In genomic region chr3:58526124-58526957, GRCh38 we compare ENCODE assay signal across 1 cellular context.
TF ChIP-seq lines count a peak whose summit lies in the region.

No MANE protein-coding gene starts in this region.

TF ChIP-seq in HepG2, 621 proteins besides CTCF, POLR2A, EP300 and RAD21 (continued from another document and continues in another):
- TF ChIP-seq ZNF687 (CRISPR knock-in tag; IDR thresholded peaks at IDR 0.05) = peak; percentile 71
- no peak for TF ChIP-seq ZNF598 (CRISPR knock-in tag; IDR thresholded peaks at IDR 0.05; ENCODE audit: borderline replicate concordance)
- 0 out of 2 replicates have a peak, but pooled peaks have one; percentile 21 for TF ChIP-seq ELF1 (CRISPR knock-in tag; IDR thresholded peaks at IDR 0.05)
- peak; percentile 27; the same call in 1 of the 2 replicates for TF ChIP-seq HDAC1 (CRISPR knock-in tag; IDR thresholded peaks at IDR 0.05)
- TF ChIP-seq SKI (IDR thresholded peaks at IDR 0.05; ENCODE audit: partially characterized antibody) = peak; percentile 49
- peak; percentile 26; the same call in 1 of the 2 replicates for TF ChIP-seq RXRB (CRISPR knock-in tag; IDR thresholded peaks at IDR 0.05; ENCODE audit: borderline replicate concordance)
- TF ChIP-seq RFX5 (IDR thresholded peaks at IDR 0.05; ENCODE audit: low read depth, low read length) = no peak
- TF ChIP-seq ZEB1 (IDR thresholded peaks at IDR 0.05; ENCODE audit: insufficient replicate concordance, low read depth) = no peak
- TF ChIP-seq, protein P1, sequence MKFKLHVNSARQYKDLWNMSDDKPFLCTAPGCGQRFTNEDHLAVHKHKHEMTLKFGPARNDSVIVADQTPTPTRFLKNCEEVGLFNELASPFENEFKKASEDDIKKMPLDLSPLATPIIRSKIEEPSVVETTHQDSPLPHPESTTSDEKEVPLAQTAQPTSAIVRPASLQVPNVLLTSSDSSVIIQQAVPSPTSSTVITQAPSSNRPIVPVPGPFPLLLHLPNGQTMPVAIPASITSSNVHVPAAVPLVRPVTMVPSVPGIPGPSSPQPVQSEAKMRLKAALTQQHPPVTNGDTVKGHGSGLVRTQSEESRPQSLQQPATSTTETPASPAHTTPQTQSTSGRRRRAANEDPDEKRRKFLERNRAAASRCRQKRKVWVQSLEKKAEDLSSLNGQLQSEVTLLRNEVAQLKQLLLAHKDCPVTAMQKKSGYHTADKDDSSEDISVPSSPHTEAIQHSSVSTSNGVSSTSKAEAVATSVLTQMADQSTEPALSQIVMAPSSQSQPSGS (CRISPR knock-in tag; IDR thresholded peaks at IDR 0.05) = peak; percentile 67; the same call in 1 of the 2 replicates
- TF ChIP-seq JUNB (CRISPR knock-in tag; IDR thresholded peaks at IDR 0.05; ENCODE audit: borderline replicate concordance) = peak; percentile 75; the same call in 1 of the 2 replicates
- no peak for TF ChIP-seq NFE2L2 (IDR thresholded peaks at IDR 0.05; ENCODE audit: low read length)
- peak; percentile 82 for TF ChIP-seq JUN (CRISPR knock-in tag; IDR thresholded peaks at IDR 0.05)
- TF ChIP-seq, protein P2, sequence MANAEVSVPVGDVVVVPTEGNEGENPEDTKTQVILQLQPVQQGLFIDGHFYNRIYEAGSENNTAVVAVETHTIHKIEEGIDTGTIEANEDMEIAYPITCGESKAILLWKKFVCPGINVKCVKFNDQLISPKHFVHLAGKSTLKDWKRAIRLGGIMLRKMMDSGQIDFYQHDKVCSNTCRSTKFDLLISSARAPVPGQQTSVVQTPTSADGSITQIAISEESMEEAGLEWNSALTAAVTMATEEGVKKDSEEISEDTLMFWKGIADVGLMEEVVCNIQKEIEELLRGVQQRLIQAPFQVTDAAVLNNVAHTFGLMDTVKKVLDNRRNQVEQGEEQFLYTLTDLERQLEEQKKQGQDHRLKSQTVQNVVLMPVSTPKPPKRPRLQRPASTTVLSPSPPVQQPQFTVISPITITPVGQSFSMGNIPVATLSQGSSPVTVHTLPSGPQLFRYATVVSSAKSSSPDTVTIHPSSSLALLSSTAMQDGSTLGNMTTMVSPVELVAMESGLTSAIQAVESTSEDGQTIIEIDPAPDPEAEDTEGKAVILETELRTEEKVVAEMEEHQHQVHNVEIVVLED (CRISPR knock-in tag; IDR thresholded peaks at IDR 0.05; ENCODE audit: borderline replicate concordance) = no peak
- no peak for TF ChIP-seq BCL6 (CRISPR knock-in tag; IDR thresholded peaks at IDR 0.05)
- peak; percentile 22; the same call in 1 of the 2 replicates for TF ChIP-seq HOXA3 (CRISPR knock-in tag; IDR thresholded peaks at IDR 0.05)
- peak; percentile 42; the same call in 1 of the 2 replicates for TF ChIP-seq GATAD1 (CRISPR knock-in tag; IDR thresholded peaks at IDR 0.05)
- peak; percentile 23; the same call in 1 of the 2 replicates for TF ChIP-seq ZNF343 (CRISPR knock-in tag; IDR thresholded peaks at IDR 0.05)
- TF ChIP-seq RARA (CRISPR knock-in tag; IDR thresholded peaks at IDR 0.05) = 0 out of 2 replicates have a peak, but pooled peaks have one; percentile 34
- TF ChIP-seq ZNF7 (CRISPR knock-in tag; IDR thresholded peaks at IDR 0.05) = no peak
- TF ChIP-seq ZNF382 (CRISPR knock-in tag; IDR thresholded peaks at IDR 0.05; ENCODE audit: borderline replicate concordance) = no peak
- TF ChIP-seq ZKSCAN1 (IDR thresholded peaks at IDR 0.05; ENCODE audit: low read length) = no peak
- peak; percentile 42; the same call in 1 of the 2 replicates for TF ChIP-seq ZNF761 (CRISPR knock-in tag; conservative IDR thresholded peaks at IDR 0.05)
- no peak for TF ChIP-seq ZNF552 (CRISPR knock-in tag; IDR thresholded peaks at IDR 0.05; ENCODE audit: borderline replicate concordance)
- TF ChIP-seq SOX5 (CRISPR knock-in tag; IDR thresholded peaks at IDR 0.05; ENCODE audit: borderline replicate concordance) = peak; percentile 33; the same call in 1 of the 2 replicates
- no peak for TF ChIP-seq MBNL3 (CRISPR knock-in tag; conservative IDR thresholded peaks at IDR 0.05)
- TF ChIP-seq HNF4A (CRISPR knock-in tag; IDR thresholded peaks at IDR 0.05) = 0 out of 2 replicates have a peak, but pooled peaks have one; percentile 47
- peak; percentile 31; the same call in 1 of the 2 replicates for TF ChIP-seq IKZF5 (CRISPR knock-in tag; IDR thresholded peaks at IDR 0.05)
- TF ChIP-seq DRAP1 (CRISPR knock-in tag; IDR thresholded peaks at IDR 0.05) = peak; percentile 69
- TF ChIP-seq ZBTB14 (CRISPR knock-in tag; IDR thresholded peaks at IDR 0.05) = no peak
- TF ChIP-seq, protein P3, sequence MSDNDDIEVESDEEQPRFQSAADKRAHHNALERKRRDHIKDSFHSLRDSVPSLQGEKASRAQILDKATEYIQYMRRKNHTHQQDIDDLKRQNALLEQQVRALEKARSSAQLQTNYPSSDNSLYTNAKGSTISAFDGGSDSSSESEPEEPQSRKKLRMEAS (IDR thresholded peaks at IDR 0.05) = peak; percentile 43; the same call in 1 of the 2 replicates
- TF ChIP-seq, protein P4, sequence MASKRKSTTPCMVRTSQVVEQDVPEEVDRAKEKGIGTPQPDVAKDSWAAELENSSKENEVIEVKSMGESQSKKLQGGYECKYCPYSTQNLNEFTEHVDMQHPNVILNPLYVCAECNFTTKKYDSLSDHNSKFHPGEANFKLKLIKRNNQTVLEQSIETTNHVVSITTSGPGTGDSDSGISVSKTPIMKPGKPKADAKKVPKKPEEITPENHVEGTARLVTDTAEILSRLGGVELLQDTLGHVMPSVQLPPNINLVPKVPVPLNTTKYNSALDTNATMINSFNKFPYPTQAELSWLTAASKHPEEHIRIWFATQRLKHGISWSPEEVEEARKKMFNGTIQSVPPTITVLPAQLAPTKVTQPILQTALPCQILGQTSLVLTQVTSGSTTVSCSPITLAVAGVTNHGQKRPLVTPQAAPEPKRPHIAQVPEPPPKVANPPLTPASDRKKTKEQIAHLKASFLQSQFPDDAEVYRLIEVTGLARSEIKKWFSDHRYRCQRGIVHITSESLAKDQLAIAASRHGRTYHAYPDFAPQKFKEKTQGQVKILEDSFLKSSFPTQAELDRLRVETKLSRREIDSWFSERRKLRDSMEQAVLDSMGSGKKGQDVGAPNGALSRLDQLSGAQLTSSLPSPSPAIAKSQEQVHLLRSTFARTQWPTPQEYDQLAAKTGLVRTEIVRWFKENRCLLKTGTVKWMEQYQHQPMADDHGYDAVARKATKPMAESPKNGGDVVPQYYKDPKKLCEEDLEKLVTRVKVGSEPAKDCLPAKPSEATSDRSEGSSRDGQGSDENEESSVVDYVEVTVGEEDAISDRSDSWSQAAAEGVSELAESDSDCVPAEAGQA (IDR thresholded peaks at IDR 0.05; ENCODE audit: low read depth) = no peak
- TF ChIP-seq, protein P4 (CRISPR knock-in tag; IDR thresholded peaks at IDR 0.05; ENCODE audit: borderline replicate concordance) = no peak
- TF ChIP-seq ZNF367 (CRISPR knock-in tag; IDR thresholded peaks at IDR 0.05; ENCODE audit: borderline replicate concordance) = no peak
- no peak; the same call in 1 of the 2 replicates for TF ChIP-seq HMG20A (CRISPR knock-in tag; IDR thresholded peaks at IDR 0.05; ENCODE audit: borderline replicate concordance)
- TF ChIP-seq EHMT2 (IDR thresholded peaks at IDR 0.05; ENCODE audit: borderline replicate concordance, low read depth, low read length) = no peak
- no peak for TF ChIP-seq LCORL (IDR thresholded peaks at IDR 0.05)
- 0 out of 2 replicates have a peak, but pooled peaks have one; percentile 20 for TF ChIP-seq LCORL (CRISPR knock-in tag; IDR thresholded peaks at IDR 0.05)
- no peak for TF ChIP-seq NRL (CRISPR knock-in tag; IDR thresholded peaks at IDR 0.05; ENCODE audit: borderline replicate concordance)
- no peak for TF ChIP-seq HNRNPLL (IDR thresholded peaks at IDR 0.05; ENCODE audit: low read depth, low read length, poor library complexity, severe bottlenecking)
- 0 out of 2 replicates have a peak, but pooled peaks have one; percentile 21 for TF ChIP-seq ERF (CRISPR knock-in tag; IDR thresholded peaks at IDR 0.05)
- no peak for TF ChIP-seq PRMT3 (CRISPR knock-in tag; IDR thresholded peaks at IDR 0.05; ENCODE audit: borderline replicate concordance, low read depth)
- TF ChIP-seq ZNF792 (CRISPR knock-in tag; IDR thresholded peaks at IDR 0.05) = peak; percentile 70; the same call in 1 of the 2 replicates
- TF ChIP-seq PCBP1 (IDR thresholded peaks at IDR 0.05; ENCODE audit: borderline replicate concordance, low read depth, low read length) = no peak
- TF ChIP-seq TBP (CRISPR knock-in tag; IDR thresholded peaks at IDR 0.05) = no peak
- peak; percentile 58 for TF ChIP-seq POLR2G (IDR thresholded peaks at IDR 0.05; ENCODE audit: low read depth, low read length)
- no peak for TF ChIP-seq SMARCE1 (IDR thresholded peaks at IDR 0.05; ENCODE audit: borderline replicate concordance)
- no peak for TF ChIP-seq TRAFD1 (CRISPR knock-in tag; IDR thresholded peaks at IDR 0.05; ENCODE audit: borderline replicate concordance)
- no peak for TF ChIP-seq AHR (CRISPR knock-in tag; IDR thresholded peaks at IDR 0.05)
- peak; percentile 55; the same call in 1 of the 2 replicates for TF ChIP-seq ZSCAN31 (CRISPR knock-in tag; IDR thresholded peaks at IDR 0.05; ENCODE audit: low read depth)
- TF ChIP-seq MATR3 (CRISPR knock-in tag; IDR thresholded peaks at IDR 0.05) = no peak
- no peak for TF ChIP-seq NR2F2 (IDR thresholded peaks at IDR 0.05; ENCODE audit: borderline replicate concordance, low read depth)
